ENCODE assay signal across 1 cellular context in genomic region chr10:69446650-69447151, GRCh38.
TF ChIP-seq lines count a peak whose summit lies in the region.

No MANE protein-coding gene starts in this region.

TF ChIP-seq in IMR-90, 13 proteins besides CTCF, POLR2A, EP300 and RAD21 (continued from another document):
- no peak for TF ChIP-seq USF2 (IDR thresholded peaks at IDR 0.05; ENCODE audit: low read depth, low read length)
